In the genomic region with DNA sequence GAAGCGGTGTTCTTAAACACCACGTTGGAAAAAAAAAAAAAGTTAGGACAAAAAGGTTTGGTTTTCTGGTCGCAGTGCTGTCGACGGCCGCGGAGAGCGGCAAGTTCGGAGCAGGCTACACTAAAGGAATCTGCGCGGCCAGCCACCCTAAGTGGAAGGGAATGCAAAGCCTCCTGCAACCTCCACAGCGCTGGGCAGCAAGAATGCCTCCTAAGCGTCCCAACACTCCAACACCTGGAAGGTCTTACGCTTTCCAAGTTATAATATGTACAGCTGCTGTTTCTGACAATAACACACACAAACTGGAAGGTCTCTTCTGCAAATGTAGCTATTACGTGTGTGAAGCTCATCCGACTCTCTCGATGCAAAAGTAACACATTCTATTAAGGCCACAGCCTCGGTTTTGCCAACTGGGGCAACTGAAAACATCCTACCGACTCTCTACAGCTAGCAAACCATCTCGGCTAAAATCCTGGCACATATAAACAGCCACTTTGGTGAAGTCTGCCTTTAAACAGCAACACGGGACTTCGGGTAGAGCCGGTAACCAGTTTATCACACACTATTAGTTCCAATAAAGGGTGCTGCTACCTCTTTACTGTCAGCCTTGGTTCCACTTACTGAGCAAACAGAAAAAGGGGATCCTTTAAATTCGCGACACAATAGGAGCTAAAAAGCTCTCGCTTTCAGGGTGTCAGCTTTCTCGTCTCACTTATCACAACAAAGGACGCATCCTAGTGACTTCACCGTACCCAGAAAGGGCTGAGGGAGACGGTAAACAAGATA, we compare ENCODE assay signal across 8 cellular contexts. TPM values are rescaled to one million over a fixed set of nuclear protein-coding genes. Genes with fewer than 3 reads are reported as not detected.
DNase-seq lines count a peak whose midpoint lies in the region; ATAC-seq, FAIRE-seq and TF ChIP-seq lines count a peak whose summit lies in the region.

No MANE protein-coding gene starts in this region.

- ATAC-seq in HG03439 (IDR thresholded peaks at IDR 0.05; ENCODE audit: unreplicated experiment) (peak; percentile 7), K562 (peak; percentile 61)

- H3K9ac ChIP-seq in K562 (ENCODE audit: insufficient read depth in 1 of 2, low read depth in 2 of 2, low read length in 2 of 2) (peak overlapping the region; percentile 84 to 95), iPS-18a (ENCODE audit: low read length) (peak overlapping the region; percentile 96)

- peak overlapping the region; percentile 96 for H2AFZ ChIP-seq in K562 (ENCODE audit: low read depth, low read length)

- no peaks in the 10 kb centered on the region for H4K20me1 ChIP-seq in K562 (replicated peaks; ENCODE audit: control insufficient read depth, insufficient read depth, low read length)

- DNase-seq in stimulated activated naive CD4-positive, alpha-beta T cell (lab: John Stamatoyannopoulos, UW) = peak in 4 of 6 experiments; percentile 11 to 68 (median 42)
- DNase-seq in stimulated activated naive CD4-positive, alpha-beta T cell treated with Interleukin-2 at 50 U/mL for 16 hours (lab: John Stamatoyannopoulos, UW) = no peak
- DNase-seq in Peyer's patch (peak; percentile 63 to 81 (median 70)), K562 (ENCODE audit: extremely low read depth in 1 of 4, low spot score in 3 of 4) (peak; percentile 22 to 68 (median 32)), retinal pigment epithelial cell (ENCODE audit: low read depth) (peak; percentile 40), GM19240 (ENCODE audit: insufficient read length, low spot score) (no peak)

- TF ChIP-seq POLR2A in Peyer's patch (IDR thresholded peaks at IDR 0.05) (no peak), K562 (conservative IDR thresholded peaks at IDR 0.05) (no peak; the same call in 1 of the 2 replicates)

- H3K27me3 ChIP-seq in Peyer's patch = no peaks in the 10 kb centered on the region
- H3K27me3 ChIP-seq in K562 (ENCODE audit: control insufficient read depth in 2 of 2, insufficient read depth in 2 of 2, low read length in 2 of 2) = no peaks in the 10 kb centered on the region
- H3K27me3 ChIP-seq in iPS-18a (ENCODE audit: control insufficient read depth, insufficient read depth, low read length) = no peaks in the 10 kb centered on the region

- H3K79me2 ChIP-seq in K562 (ENCODE audit: control insufficient read depth, insufficient read depth, low read length) = no peaks in the 10 kb centered on the region

- H3K9me1 ChIP-seq in K562 (ENCODE audit: control insufficient read depth, insufficient read depth, low read length) = no peaks in the 10 kb centered on the region

- CTCF ChIA-PET in K562 (lab: Yijun Ruan, JAX; ENCODE audit: low intra/inter-chr PET ratio) = no interaction called here

- in situ Hi-C loops in K562 (cut with MboI) = loop anchor here (10.0 kb wide), 1 partner anchor 683 kb away; no protein-coding TSS in a partner anchor

- H3K9me3 ChIP-seq in Peyer's patch (no peaks in the 10 kb centered on the region), K562 (replicated peaks; ENCODE audit: control insufficient read depth, insufficient read depth, low read depth, low read length) (no peaks in the 10 kb centered on the region), iPS-18a (ENCODE audit: control insufficient read depth, low read depth, low read length) (no peaks in the 10 kb centered on the region)

- intact Hi-C loops in K562 (cut with micrococcal nuclease) = loop anchor here (2.0 to 5.0 kb wide), 3 partner anchors 111 to 339 kb away; partner anchors contain the start of genes PDS5A and UGDH

- POLR2A ChIA-PET in K562 (lab: Yijun Ruan, JAX) = interaction anchor here (0.6 to 2.8 kb wide), 16 partner anchors 8 to 1569 kb away, joined by 3 to 20 read pairs (median 4); partner anchors contain the start of genes LIAS, RPL9 and UGDH

- peak; percentile 79 for FAIRE-seq in K562 (lab: Jason Lieb, UNC)

- WGBS in K562 (ENCODE audit: insufficient coverage, low coverage, missing lambda C conversion rate) = under 1% methylated on average over 30 of the region's 30 CpGs

- BruUV-seq in K562 (replicated peaks; lab: Mats Ljungman, UMichigan) = TSS peak; percentile 64

- H3K27ac ChIP-seq in Peyer's patch = peak overlapping the region; percentile 91 to 99 (median 96)
- H3K27ac ChIP-seq in K562 (ENCODE audit: extremely low read depth, low read depth, low read length) = peak overlapping the region; percentile 83
- H3K27ac ChIP-seq in iPS-18a (ENCODE audit: low read length) = peak overlapping the region; percentile 70

- H3K4me2 ChIP-seq in K562 (ENCODE audit: insufficient read depth, low read length) = peak overlapping the region; percentile 95

- H3K36me3 ChIP-seq in Peyer's patch (no peaks in the 10 kb centered on the region), K562 (ENCODE audit: control insufficient read depth, insufficient read depth, low read length) (no peaks in the 10 kb centered on the region), iPS-18a (ENCODE audit: control insufficient read depth, low read depth, low read length) (no peaks in the 10 kb centered on the region)

- H3K4me1 ChIP-seq in Peyer's patch (peaks cover 0 to 10% (median 4%) of the 10 kb centered on the region in 4 donors), K562 (replicated peaks in 1 of 2; ENCODE audit: control insufficient read depth in 2 of 2, insufficient read depth in 2 of 2, low read length in 2 of 2) (peaks cover 5 to 8% of the 10 kb centered on the region in 2 experiments; a peak in 3 of 5 replicates), iPS-18a (ENCODE audit: control insufficient read depth, low read depth, low read length) (peaks cover 42% of the 10 kb centered on the region)

- TF ChIP-seq RAD21 in K562 (CRISPR knock-in tag; conservative IDR thresholded peaks at IDR 0.05 in 1 of 2, IDR thresholded peaks at IDR 0.05 in 1 of 2) = no peak

- H3K4me3 ChIP-seq in Peyer's patch (peak overlapping the region; percentile 68 to 92 (median 87)), K562 (peak overlapping the region; percentile 90), iPS-18a (ENCODE audit: low read length) (peak overlapping the region; percentile 89), retinal pigment epithelial cell (ENCODE audit: low read length) (peak overlapping the region; percentile 95)

- no peak for TF ChIP-seq EP300 in K562 (IDR thresholded peaks at IDR 0.05; ENCODE audit: low read length)

- TF ChIP-seq CTCF in Peyer's patch (IDR thresholded peaks at IDR 0.05) = peak in 1 of 6 experiments; percentile 6
- TF ChIP-seq CTCF in K562 (IDR thresholded peaks at IDR 0.05 in 2 of 3, conservative IDR thresholded peaks at IDR 0.05 in 1 of 3; ENCODE audit: insufficient read depth in 2 of 3, low read depth in 1 of 3, low read length in 3 of 3) = no peak
- no peak for TF ChIP-seq CTCF in retinal pigment epithelial cell (conservative IDR thresholded peaks at IDR 0.05; ENCODE audit: low read depth, low read length)

TF ChIP-seq in K562, 482 proteins besides CTCF, POLR2A, EP300 and RAD21 (continues in another document):
- TF ChIP-seq FOXK2 (conservative IDR thresholded peaks at IDR 0.05 in 1 of 2, IDR thresholded peaks at IDR 0.05 in 1 of 2; ENCODE audit: low read depth in 2 of 2) (peak; percentile 92 to 95), CREM (IDR thresholded peaks at IDR 0.05; ENCODE audit: low read depth) (peak; percentile 86), PHB (CRISPR knock-in tag; IDR thresholded peaks at IDR 0.05) (no peak), SMARCB1 (IDR thresholded peaks at IDR 0.05; ENCODE audit: insufficient read length, low read depth) (no peak), U2AF2 (optimal IDR thresholded peaks at IDR 0.05; ENCODE audit: low read depth, low read length) (no peak), NONO (IDR thresholded peaks at IDR 0.05; ENCODE audit: low read depth in 2 of 2, low read length in 1 of 2) (no peak)

RNA-seq across cellular contexts. Expression of gene SMIM14, which starts 0.9 kb away (rescaled TPM):
- total RNA-seq in Peyer's patch = 10 to 100 TPM; 27.7 to 49.6 (median 39.8) TPM
- total RNA-seq in K562 (2011; cell fraction: chromatin; rRNA removed; ENCODE audit: low replicate concordance) = 0.56 and 0.86 TPM in 2 replicates
- total RNA-seq in K562 (2011; cell fraction: nucleolus; rRNA removed) = 0.39 and 0.50 TPM in 2 replicates
- total RNA-seq in K562 (2011; cell fraction: nucleoplasm; rRNA removed) = 0.69 and 1.0 TPM in 2 replicates
- total RNA-seq in K562 (2014; rRNA removed) = 0.41 and 1.6 TPM in 2 replicates
- 1.9 and 2.2 TPM in 2 replicates for total RNA-seq in K562 (2014; rRNA removed; fragmentation: Illumina TruSeq; extraction: Trizol)
- total RNA-seq in K562 (2015; rRNA removed; fragmentation: Illumina TruSeq; extraction: Trizol) = 0.94 and 0.98 TPM in 2 replicates
- 1.8 and 2.0 TPM in 2 replicates for total RNA-seq in K562 (2021)
- polyA plus RNA-seq in K562 (2011; rRNA removed) = 3.7 and 5.7 TPM in 2 replicates
- polyA plus RNA-seq in K562 (2011; cell fraction: cytosol; rRNA removed) = 0.40 and 4.1 TPM in 2 replicates
- 0.54 and 1.7 TPM in 2 replicates for polyA plus RNA-seq in K562 (2011; cell fraction: nucleus; rRNA removed)
- polyA plus RNA-seq in K562 (2012) = 1.7 and 10.2 TPM in 2 replicates
- 1.9 and 3.1 TPM in 2 replicates for polyA plus RNA-seq in K562 (2014; fragmentation: Illumina TruSeq; extraction: Trizol)
- polyA plus RNA-seq in K562 (2014; fragmentation: Nextera tagmentation; extraction: Ambion mirVana) = 1 to 10 TPM; 3.0 to 3.7 TPM
- 1.6 and 2.3 TPM in 2 replicates for polyA plus RNA-seq in K562 (2014; rRNA removed)
- 3.5 and 7.7 TPM in 2 replicates for polyA minus RNA-seq in K562 (2011; rRNA and poly(A)+ RNA removed)
- 5.2 TPM in 1 of 2 replicates, not detected in the other for polyA minus RNA-seq in K562 (2011; cell fraction: cytosol; rRNA and poly(A)+ RNA removed)
- 0.22 and 0.40 TPM in 2 replicates for polyA minus RNA-seq in K562 (2011; cell fraction: nucleus; rRNA and poly(A)+ RNA removed)

Comparison
In these comparisons a context has a peak if more than half of its experiments do, and no peak if none do; other contexts are left out.
1. DNase-seq: peak in stimulated activated naive CD4-positive, alpha-beta T cell (4 of 6), Peyer's patch (3 of 3), K562 (4 of 4) and retinal pigment epithelial cell (single experiment); none in stimulated activated naive CD4-positive, alpha-beta T cell treated with Interleukin-2 at 50 U/mL for 16 hours (single experiment) and GM19240 (single experiment).
2. RNA of gene SMIM14, which starts 0.9 kb away (total RNA-seq): 27.7 to 49.6 TPM in Peyer's patch; 0.39 to 2.2 TPM in K562; every median in the first group is over 4 times any median in the second.
3. Peak in every context shown above with its lines, with median percentiles within 50 percentile points of each other: H3K27ac ChIP-seq and H3K4me3 ChIP-seq.